1 cellular context compared by ENCODE assay signal in the genomic region with DNA sequence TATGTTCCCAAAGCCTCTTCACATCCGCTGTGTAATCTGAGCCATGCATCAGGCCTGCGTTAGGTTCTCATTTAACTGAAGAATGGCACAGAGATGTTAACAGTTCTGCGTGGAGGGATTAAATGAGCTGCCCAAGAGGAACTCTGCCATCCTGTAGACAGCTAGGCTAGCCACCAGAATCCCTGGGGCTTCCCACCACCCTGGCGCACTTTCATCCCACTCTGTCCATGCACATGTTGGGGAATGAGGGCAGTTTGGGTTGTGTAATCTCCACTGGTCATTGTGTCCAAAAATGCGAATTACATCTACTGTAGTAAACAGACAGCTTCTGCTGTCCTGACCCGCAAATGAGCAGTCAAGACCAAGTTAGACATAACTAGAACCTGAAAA.
TF ChIP-seq lines count a peak whose summit lies in the region.

No MANE protein-coding gene starts in this region.

TF ChIP-seq in K562, 482 proteins besides CTCF, POLR2A, EP300 and RAD21:
- TF ChIP-seq, protein P1, sequence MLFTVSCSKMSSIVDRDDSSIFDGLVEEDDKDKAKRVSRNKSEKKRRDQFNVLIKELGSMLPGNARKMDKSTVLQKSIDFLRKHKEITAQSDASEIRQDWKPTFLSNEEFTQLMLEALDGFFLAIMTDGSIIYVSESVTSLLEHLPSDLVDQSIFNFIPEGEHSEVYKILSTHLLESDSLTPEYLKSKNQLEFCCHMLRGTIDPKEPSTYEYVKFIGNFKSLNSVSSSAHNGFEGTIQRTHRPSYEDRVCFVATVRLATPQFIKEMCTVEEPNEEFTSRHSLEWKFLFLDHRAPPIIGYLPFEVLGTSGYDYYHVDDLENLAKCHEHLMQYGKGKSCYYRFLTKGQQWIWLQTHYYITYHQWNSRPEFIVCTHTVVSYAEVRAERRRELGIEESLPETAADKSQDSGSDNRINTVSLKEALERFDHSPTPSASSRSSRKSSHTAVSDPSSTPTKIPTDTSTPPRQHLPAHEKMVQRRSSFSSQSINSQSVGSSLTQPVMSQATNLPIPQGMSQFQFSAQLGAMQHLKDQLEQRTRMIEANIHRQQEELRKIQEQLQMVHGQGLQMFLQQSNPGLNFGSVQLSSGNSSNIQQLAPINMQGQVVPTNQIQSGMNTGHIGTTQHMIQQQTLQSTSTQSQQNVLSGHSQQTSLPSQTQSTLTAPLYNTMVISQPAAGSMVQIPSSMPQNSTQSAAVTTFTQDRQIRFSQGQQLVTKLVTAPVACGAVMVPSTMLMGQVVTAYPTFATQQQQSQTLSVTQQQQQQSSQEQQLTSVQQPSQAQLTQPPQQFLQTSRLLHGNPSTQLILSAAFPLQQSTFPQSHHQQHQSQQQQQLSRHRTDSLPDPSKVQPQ (CRISPR knock-in tag; IDR thresholded peaks at IDR 0.05; ENCODE audit: borderline replicate concordance) = no peak
- 0 out of 2 replicates have a peak, but pooled peaks have one; percentile 46 for TF ChIP-seq ZNF124 (CRISPR knock-in tag; IDR thresholded peaks at IDR 0.05)
